1 cellular context compared by ENCODE assay signal in genomic region chr12:83074495-83074894, GRCh38.
A peak's percentile ranks its signal among the peaks of the same experiment; 100 is the strongest.
TF ChIP-seq lines count a peak whose summit lies in the region.

No MANE protein-coding gene starts in this region.

TF ChIP-seq in K562, 482 proteins besides CTCF, POLR2A, EP300 and RAD21 (continued from another document):
- TF ChIP-seq NR0B1 (IDR thresholded peaks at IDR 0.05; ENCODE audit: partially characterized antibody): no peak
- 0 out of 2 replicates have a peak, but pooled peaks have one; percentile 26 for TF ChIP-seq NFE2 (IDR thresholded peaks at IDR 0.05; ENCODE audit: low read depth)
- TF ChIP-seq CC2D1A (IDR thresholded peaks at IDR 0.05): no peak
- no peak for TF ChIP-seq ZNF445 (CRISPR knock-in tag; IDR thresholded peaks at IDR 0.05; ENCODE audit: low read depth)
- TF ChIP-seq RFX1 (IDR thresholded peaks at IDR 0.05): no peak
- no peak for TF ChIP-seq SMARCA4 (IDR thresholded peaks at IDR 0.05)
- no peak for TF ChIP-seq ZNF174 (CRISPR knock-in tag; IDR thresholded peaks at IDR 0.05)
- peak; percentile 38; the same call in 1 of the 2 replicates for TF ChIP-seq C11orf30 (IDR thresholded peaks at IDR 0.05; ENCODE audit: low read depth)
- TF ChIP-seq ZNF316 (IDR thresholded peaks at IDR 0.05): peak; percentile 48; the same call in 1 of the 2 replicates
- TF ChIP-seq STAT6 (CRISPR knock-in tag; IDR thresholded peaks at IDR 0.05): no peak
- no peak for TF ChIP-seq ZNF717 (CRISPR knock-in tag; IDR thresholded peaks at IDR 0.05)
- TF ChIP-seq BMI1 (IDR thresholded peaks at IDR 0.05; ENCODE audit: low read length): no peak
- 0 out of 2 replicates have a peak, but pooled peaks have one; percentile 8 for TF ChIP-seq MAFG (tag; conservative IDR thresholded peaks at IDR 0.05)
- TF ChIP-seq ETV6 (IDR thresholded peaks at IDR 0.05; ENCODE audit: borderline replicate concordance in 1 of 2, low read depth in 2 of 2, low read length in 1 of 2): no peak
- no peak for TF ChIP-seq ETV6 (CRISPR knock-in tag; IDR thresholded peaks at IDR 0.05; ENCODE audit: borderline replicate concordance)
- peak; percentile 48; the same call in 1 of the 2 replicates for TF ChIP-seq NFIC (IDR thresholded peaks at IDR 0.05)
- TF ChIP-seq ZNF583 (CRISPR knock-in tag; IDR thresholded peaks at IDR 0.05): no peak
- no peak for TF ChIP-seq ZNF324 (CRISPR knock-in tag; IDR thresholded peaks at IDR 0.05)
TF ChIP-seq in K562: peak in this region for 5.
